Comparison of ENCODE assay signal across 7 cellular contexts in genomic region chr2:229850355-229851275, GRCh38.
DNase-seq lines count a peak whose midpoint lies in the region; ATAC-seq and TF ChIP-seq lines count a peak whose summit lies in the region.
"Not testable (repeated sequence)": the region's sequence is repeated elsewhere in the genome, so short reads cannot be mapped to it uniquely, and the experiment has no call there.

No MANE protein-coding gene starts in this region.

- not testable (repeated sequence) for H3K4me3 ChIP-seq in CD8-positive, alpha-beta T cell (ENCODE audit: low read depth, low read length)

- H3K27ac Mint-ChIP-seq in CD8-positive, alpha-beta T cell, result peak overlapping the region; percentile 91
- H3K27ac Mint-ChIP-seq in activated CD8-positive, alpha-beta T cell treated with anti-CD3 and anti-CD28 coated beads for 36 hours, result peak overlapping the region; percentile 43
- not testable (repeated sequence) for H3K27ac Mint-ChIP-seq in chondrocyte (ENCODE audit: unreplicated experiment)
- H3K27ac Mint-ChIP-seq in naive thymus-derived CD8-positive, alpha-beta T cell, result peak overlapping the region; percentile 58 to 98 (median 84)

- H3K36me3 ChIP-seq in CD8-positive, alpha-beta T cell (ENCODE audit: insufficient read depth, low read length), result not testable (repeated sequence)

- not testable (repeated sequence) for H3K9me3 ChIP-seq in CD8-positive, alpha-beta T cell (ENCODE audit: low read length)

- CTCF ChIA-PET in CD8-positive, alpha-beta T cell (lab: Charles Lee), result interaction anchor here (1.4 to 2.7 kb wide), 2 partner anchors 13 to 14 kb away, joined by 3 to 8 read pairs; no protein-coding TSS in a partner anchor
- CTCF ChIA-PET in activated CD8-positive, alpha-beta T cell treated with anti-CD3 and anti-CD28 coated beads for 36 hours (lab: Charles Lee), result interaction anchor here (0.7 to 1.5 kb wide), 3 partner anchors 15 to 69 kb away, joined by 3 to 5 read pairs (median 4); no protein-coding TSS in a partner anchor

- peaks cover 34% of the 10 kb centered on the region for H3K4me1 ChIP-seq in CD8-positive, alpha-beta T cell (ENCODE audit: insufficient read depth, low read length)

- POLR2A ChIA-PET in CD8-positive, alpha-beta T cell (lab: Charles Lee), result interaction anchor here (0.5 to 1.3 kb wide), 2 partner anchors 71 to 124 kb away, joined by 3 read pairs; no protein-coding TSS in a partner anchor
- POLR2A ChIA-PET in activated CD8-positive, alpha-beta T cell treated with anti-CD3 and anti-CD28 coated beads for 36 hours (lab: Charles Lee), result interaction anchor here (0.9 to 2.2 kb wide), 3 partner anchors 13 to 29 kb away, joined by 3 to 5 read pairs (median 3); no protein-coding TSS in a partner anchor
- POLR2A ChIA-PET in naive thymus-derived CD8-positive, alpha-beta T cell (lab: Charles Lee), result interaction anchor here (2.0 to 2.5 kb wide), 2 partner anchors 14 to 70 kb away, joined by 5 to 15 read pairs; partner anchors contain the start of gene TRIP12

- H3K9me3 Mint-ChIP-seq in CD8-positive, alpha-beta T cell; activated CD8-positive, alpha-beta T cell treated with anti-CD3 and anti-CD28 coated beads for 36 hours; chondrocyte (ENCODE audit: low read depth); naive thymus-derived CD8-positive, alpha-beta T cell: not testable (repeated sequence)

- not testable (repeated sequence) for ATAC-seq in CD8-positive, alpha-beta T cell; naive thymus-derived CD8-positive, alpha-beta T cell
- peak; percentile 57 to 64 for ATAC-seq in activated CD4-positive, CD25-positive, alpha-beta regulatory T cell treated with anti-CD3 and anti-CD28 coated beads, Interleukin-2, amount 50 U/mL, for 24 hours
- peak; percentile 34 for ATAC-seq in activated CD8-positive, alpha-beta T cell treated with anti-CD3 and anti-CD28 coated beads for 36 hours

- H3K4me1 Mint-ChIP-seq in CD8-positive, alpha-beta T cell (ENCODE audit: low read depth), result peaks cover 71% of the 10 kb centered on the region
- peaks cover 52% of the 10 kb centered on the region for H3K4me1 Mint-ChIP-seq in activated CD8-positive, alpha-beta T cell treated with anti-CD3 and anti-CD28 coated beads for 36 hours (ENCODE audit: low read depth)
- peaks cover 34% of the 10 kb centered on the region for H3K4me1 Mint-ChIP-seq in chondrocyte (ENCODE audit: low read depth)
- peaks cover 32 to 67% (median 59%) of the 10 kb centered on the region in 4 donors for H3K4me1 Mint-ChIP-seq in naive thymus-derived CD8-positive, alpha-beta T cell

- not testable (repeated sequence) for H3K27me3 ChIP-seq in CD8-positive, alpha-beta T cell (ENCODE audit: insufficient read depth, low read length)

- not testable (repeated sequence) for H3K27ac ChIP-seq in CD8-positive, alpha-beta T cell (ENCODE audit: low read depth, low read length)

- H3K36me3 Mint-ChIP-seq in CD8-positive, alpha-beta T cell, result peaks cover 46% of the 10 kb centered on the region
- H3K36me3 Mint-ChIP-seq in activated CD8-positive, alpha-beta T cell treated with anti-CD3 and anti-CD28 coated beads for 36 hours (ENCODE audit: low read depth), result peaks cover 43% of the 10 kb centered on the region
- H3K36me3 Mint-ChIP-seq in chondrocyte (ENCODE audit: low read depth), result peaks cover 13% of the 10 kb centered on the region
- H3K36me3 Mint-ChIP-seq in naive thymus-derived CD8-positive, alpha-beta T cell, result peaks cover 5 to 45% (median 18%) of the 10 kb centered on the region in 3 donors

- not testable (repeated sequence) for H3K27me3 Mint-ChIP-seq in CD8-positive, alpha-beta T cell (ENCODE audit: low read depth); activated CD8-positive, alpha-beta T cell treated with anti-CD3 and anti-CD28 coated beads for 36 hours; chondrocyte (ENCODE audit: low read depth); naive thymus-derived CD8-positive, alpha-beta T cell

- H3K4me3 Mint-ChIP-seq in CD8-positive, alpha-beta T cell, result peak overlapping the region; percentile 30
- not testable (repeated sequence) for H3K4me3 Mint-ChIP-seq in activated CD8-positive, alpha-beta T cell treated with anti-CD3 and anti-CD28 coated beads for 36 hours; chondrocyte (ENCODE audit: unreplicated experiment)
- H3K4me3 Mint-ChIP-seq in naive thymus-derived CD8-positive, alpha-beta T cell, result peak overlapping the region in 7 of 10 donors; percentile 4 to 42 (median 14)

- intact Hi-C loops in CD8-positive, alpha-beta T cell (cut with DNase I, micrococcal nuclease); activated CD8-positive, alpha-beta T cell treated with anti-CD3 and anti-CD28 coated beads for 36 hours (cut with micrococcal nuclease): not testable (repeated sequence)

- not testable (repeated sequence) for DNase-seq in CD8-positive, alpha-beta T cell; naive thymus-derived CD8-positive, alpha-beta T cell
- peak; percentile 9 for DNase-seq in activated CD8-positive, alpha-beta T cell treated with anti-CD3 and anti-CD28 coated beads for 36 hours
- peak; percentile 16 for DNase-seq in activated naive CD4-positive, alpha-beta T cell treated with Interleukin-2 at 50 U/mL for 16 hours
- peak; percentile 90 for DNase-seq in chondrocyte (ENCODE audit: low spot score)
- DNase-seq in stimulated activated CD4-positive, alpha-beta T cell treated with anti-CD3 and anti-CD28 coated beads, Interleukin-4, amount 100 ng/mL, for 24 hours, result peak; percentile 20

- TF ChIP-seq CTCF in CD8-positive, alpha-beta T cell (IDR thresholded peaks at IDR 0.05); activated CD8-positive, alpha-beta T cell treated with anti-CD3 and anti-CD28 coated beads for 36 hours (IDR thresholded peaks at IDR 0.05); chondrocyte (IDR thresholded peaks at IDR 0.05): not testable (repeated sequence)
